8 cellular contexts compared by ENCODE assay signal in the genomic region with DNA sequence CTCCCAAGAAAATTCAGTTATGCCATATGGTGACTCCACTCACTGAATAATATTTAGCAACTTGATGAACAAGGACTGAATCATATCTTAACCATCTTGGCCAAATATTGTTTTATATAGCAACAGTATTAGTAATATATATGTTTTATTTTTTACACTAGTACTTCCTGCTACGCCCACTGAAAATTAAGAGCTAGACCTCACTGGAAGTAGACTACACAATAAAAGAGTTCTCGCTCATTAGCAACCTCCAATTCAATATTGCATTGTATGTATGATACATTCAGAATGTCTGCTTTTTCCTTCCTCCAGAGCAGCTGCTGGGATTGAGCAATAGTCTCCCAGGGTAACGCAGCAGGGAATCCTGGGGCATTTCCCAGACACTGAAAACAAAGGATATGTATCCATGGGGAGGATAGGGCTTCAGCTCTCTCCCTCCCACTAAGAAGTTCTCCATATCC. TPM values are rescaled to one million over a fixed set of nuclear protein-coding genes. Genes with fewer than 3 reads are reported as not detected.
DNase-seq lines count a peak whose midpoint lies in the region; ATAC-seq and TF ChIP-seq lines count a peak whose summit lies in the region.

No MANE protein-coding gene starts in this region.

- peaks cover 25% of the 10 kb centered on the region for H3K27me3 Mint-ChIP-seq in activated CD4-positive, alpha-beta T cell treated with anti-CD3 and anti-CD28 coated beads, Interleukin-2, amount 10 ng/mL, durations not matched to agents 24 days and 14 days

- H3K36me3 Mint-ChIP-seq in activated CD4-positive, alpha-beta T cell treated with anti-CD3 and anti-CD28 coated beads, Interleukin-2, amount 10 ng/mL, durations not matched to agents 24 days and 14 days (ENCODE audit: low read depth): peaks cover 9% of the 10 kb centered on the region

- peaks cover 18% of the 10 kb centered on the region for H3K4me1 Mint-ChIP-seq in activated CD4-positive, alpha-beta T cell treated with anti-CD3 and anti-CD28 coated beads, Interleukin-2, amount 10 ng/mL, durations not matched to agents 24 days and 14 days

- H3K4me3 Mint-ChIP-seq in activated CD4-positive, alpha-beta T cell treated with anti-CD3 and anti-CD28 coated beads, Interleukin-2, amount 10 ng/mL, durations not matched to agents 24 days and 14 days: no peak overlapping the region

- DNase-seq in DMS 273 (lab: John Stamatoyannopoulos, UW; ENCODE audit: unreplicated experiment): peak; percentile 28
- no peak for DNase-seq in DMS 273 treated with DMSO at 0.1 percent for 48 hours (lab: John Stamatoyannopoulos, UW)
- peak; percentile 91 for DNase-seq in RPMI7951 (ENCODE audit: low read depth)
- peak; percentile 90 for DNase-seq in fibroblast of mammary gland (ENCODE audit: low read depth)
- DNase-seq in sciatic nerve (ENCODE audit: low spot score): no peak
- no peak for DNase-seq in DMS114 treated with DMSO at 0.1 percent for 48 hours (lab: John Stamatoyannopoulos, UW; ENCODE audit: unreplicated experiment)
- DNase-seq in activated CD4-positive, alpha-beta T cell treated with anti-CD3 and anti-CD28 coated beads, Interleukin-2, amount 10 ng/mL, durations not matched to agents 24 days and 14 days: no peak

- TF ChIP-seq CTCF in fibroblast of mammary gland (conservative IDR thresholded peaks at IDR 0.05; ENCODE audit: control insufficient read depth, insufficient read depth, low read depth, low read length): no peak

- intact Hi-C loops in sciatic nerve (cut with DNase I): no loop called here
- intact Hi-C loops in activated CD4-positive, alpha-beta T cell treated with anti-CD3 and anti-CD28 coated beads, Interleukin-2, amount 10 ng/mL, durations not matched to agents 24 days and 14 days (cut with micrococcal nuclease): no loop called here

- H3K4me3 ChIP-seq in fibroblast of mammary gland (ENCODE audit: control insufficient read depth, low read depth, low read length): no peak overlapping the region

- peak; percentile 94 for ATAC-seq in sciatic nerve
- ATAC-seq in GM19023 (IDR thresholded peaks at IDR 0.05; ENCODE audit: unreplicated experiment): no peak

- no peak overlapping the region for H3K27ac Mint-ChIP-seq in activated CD4-positive, alpha-beta T cell treated with anti-CD3 and anti-CD28 coated beads, Interleukin-2, amount 10 ng/mL, durations not matched to agents 24 days and 14 days

- peaks cover 15% of the 10 kb centered on the region for H3K9me3 Mint-ChIP-seq in activated CD4-positive, alpha-beta T cell treated with anti-CD3 and anti-CD28 coated beads, Interleukin-2, amount 10 ng/mL, durations not matched to agents 24 days and 14 days

RNA-seq across cellular contexts. Expression of a gene that starts 14.0 kb away (rescaled TPM):
- 132 and 150 TPM in 2 replicates for total RNA-seq in RPMI7951 (2014; rRNA removed; shearing (Covaris generic))
- 184 TPM for total RNA-seq in sciatic nerve
- 4.0 and 5.1 TPM in 2 replicates for total RNA-seq in activated CD4-positive, alpha-beta T cell treated with anti-CD3 and anti-CD28 coated beads, Interleukin-2, amount 10 ng/mL, durations not matched to agents 24 days and 14 days

Comparison
In these comparisons a context has a peak if more than half of its experiments do, and no peak if none do; other contexts are left out.
1. DNase-seq: peak in DMS 273 (single experiment), RPMI7951 (single experiment) and fibroblast of mammary gland (single experiment); none in DMS 273 treated with DMSO at 0.1 percent for 48 hours (single experiment), sciatic nerve (single experiment), DMS114 treated with DMSO at 0.1 percent for 48 hours (single experiment) and activated CD4-positive, alpha-beta T cell treated with anti-CD3 and anti-CD28 coated beads, Interleukin-2, amount 10 ng/mL, durations not matched to agents 24 days and 14 days (single experiment).
2. RNA of a gene that starts 14.0 kb away (total RNA-seq): 184 TPM in sciatic nerve (single experiment) and 132 to 150 TPM in RPMI7951; 4.0 to 5.1 TPM in activated CD4-positive, alpha-beta T cell treated with anti-CD3 and anti-CD28 coated beads, Interleukin-2, amount 10 ng/mL, durations not matched to agents 24 days and 14 days; every median in the first group is over 10 times any median in the second.